In the genomic region with DNA sequence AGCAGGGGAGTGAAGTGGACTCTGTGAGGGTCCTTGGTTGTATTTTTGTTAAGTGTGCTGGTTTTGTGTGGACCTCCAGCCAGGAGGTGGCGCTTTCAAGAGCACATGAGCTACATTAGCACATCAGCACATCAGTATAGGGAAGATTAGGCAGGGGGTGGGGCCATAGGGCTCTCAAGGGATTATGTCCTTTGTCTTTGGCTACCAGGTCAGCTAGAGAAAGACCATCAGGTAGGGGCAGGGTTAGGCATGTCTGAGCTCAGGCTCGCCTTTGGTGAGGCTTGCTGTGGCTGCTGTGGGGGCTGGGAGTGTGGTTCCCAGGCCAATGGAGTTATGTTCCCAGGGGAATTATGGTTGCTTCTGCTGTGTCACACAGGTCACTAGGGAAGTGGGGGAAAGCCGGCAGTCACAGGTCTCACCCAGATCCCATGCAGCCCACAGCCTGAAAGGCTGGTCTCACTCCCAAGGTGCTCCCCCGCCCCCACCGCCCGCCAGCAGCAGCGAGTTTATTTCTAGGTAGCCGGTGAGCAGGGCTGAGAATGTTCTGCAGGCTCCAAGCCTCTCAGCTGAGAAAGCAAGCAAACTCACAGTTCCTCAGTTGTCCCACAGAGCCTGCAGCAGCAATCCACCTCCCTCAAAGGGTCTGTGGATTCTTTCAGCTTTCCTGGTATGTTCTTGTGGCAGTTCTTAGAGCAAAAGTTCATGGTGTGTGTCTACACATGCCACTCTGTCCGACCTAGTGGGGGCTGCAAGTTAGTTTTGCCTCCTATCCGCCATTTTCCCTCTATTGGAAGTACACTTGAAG, we compare ENCODE assay signal across 8 cellular contexts. TPM values are rescaled to one million over a fixed set of nuclear protein-coding genes. Genes with fewer than 3 reads are reported as not detected.
DNase-seq lines count a peak whose midpoint lies in the region; ATAC-seq and TF ChIP-seq lines count a peak whose summit lies in the region.

No MANE protein-coding gene starts in this region.

- no peak overlapping the region for H3K4me2 ChIP-seq in GM23338

- H3K9me2 ChIP-seq in GM23338 (ENCODE audit: insufficient read depth): no peaks in the 10 kb centered on the region

- H3K27me3 ChIP-seq in GM23338 (ENCODE audit: insufficient read depth): no peaks in the 10 kb centered on the region

- 0 out of 2 replicates have a peak, but pooled peaks cover 3% of the 10 kb centered on the region for H3K4me1 ChIP-seq in ES-I3 (ENCODE audit: insufficient read depth, low read length)
- H3K4me1 ChIP-seq in GM23338 (ENCODE audit: insufficient read depth): no peaks in the 10 kb centered on the region

- H3F3A ChIP-seq in GM23338 (replicated peaks; ENCODE audit: low read depth): no peaks in the 10 kb centered on the region

- H3K4me3 ChIP-seq in GM23338 (no peak overlapping the region), lower leg skin (ENCODE audit: low read depth, poor library complexity, severe bottlenecking) (peak overlapping the region; percentile 4)

- WGBS in lower leg skin, 2 donors: 79 to 88% methylated on average over 9 to 10 of the region's 10 CpGs

- no peak overlapping the region for H3K27ac ChIP-seq in GM23338 (ENCODE audit: low read depth)

- H3K4me3 Mint-ChIP-seq in GM23338 (peak overlapping the region; percentile 61; the same call in 2 of the 3 replicates), endothelial cell (ENCODE audit: unreplicated experiment) (no peak overlapping the region)
- H3K4me3 Mint-ChIP-seq in activated T-helper 1 cell treated with anti-CD3 and anti-CD28 coated beads, Interleukin-12 subunit alpha, Interleukin-12 subunit beta, Interleukin-2, Interleukin-4 antibody, amounts not matched to agents 30 ng/mL and 10 ng/mL and 1 ng/mL, durations not matched to agents 14 hours and 24 hours and 36 hours: peak overlapping the region; percentile 81

- H3K9ac ChIP-seq in ES-I3 (ENCODE audit: low read depth, low read length): peak overlapping the region; percentile 52; the same call in 1 of the 2 replicates

- no peaks in the 10 kb centered on the region for H3K79me2 ChIP-seq in GM23338 (replicated peaks; ENCODE audit: insufficient read depth)

- H3K9me3 Mint-ChIP-seq in GM23338: peaks cover 34% of the 10 kb centered on the region
- H3K9me3 Mint-ChIP-seq in activated T-helper 1 cell treated with anti-CD3 and anti-CD28 coated beads, Interleukin-12 subunit alpha, Interleukin-12 subunit beta, Interleukin-2, Interleukin-4 antibody, amounts not matched to agents 30 ng/mL and 10 ng/mL and 1 ng/mL, durations not matched to agents 14 hours and 24 hours and 36 hours: no peaks in the 10 kb centered on the region
- no peaks in the 10 kb centered on the region for H3K9me3 Mint-ChIP-seq in endothelial cell (ENCODE audit: unreplicated experiment)

- ATAC-seq in GM23338 (peak; percentile 94), GM21367 (IDR thresholded peaks at IDR 0.05; ENCODE audit: unreplicated experiment) (no peak)

- H3K27me3 Mint-ChIP-seq in GM23338 (ENCODE audit: insufficient read depth, low read depth, poor library complexity) (peaks cover 2% of the 10 kb centered on the region), endothelial cell (ENCODE audit: unreplicated experiment) (no peaks in the 10 kb centered on the region)
- peaks cover 26% of the 10 kb centered on the region for H3K27me3 Mint-ChIP-seq in activated T-helper 1 cell treated with anti-CD3 and anti-CD28 coated beads, Interleukin-12 subunit alpha, Interleukin-12 subunit beta, Interleukin-2, Interleukin-4 antibody, amounts not matched to agents 30 ng/mL and 10 ng/mL and 1 ng/mL, durations not matched to agents 14 hours and 24 hours and 36 hours (ENCODE audit: insufficient read depth)

- peak; percentile 69 to 71 for TF ChIP-seq CTCF in GM23338 (conservative IDR thresholded peaks at IDR 0.05; ENCODE audit: low read depth in 2 of 2)
- TF ChIP-seq CTCF in lower leg skin (IDR thresholded peaks at IDR 0.05): no peak
- TF ChIP-seq CTCF in endothelial cell (IDR thresholded peaks at IDR 0.05; ENCODE audit: unreplicated experiment): no peak

- intact Hi-C loops in activated T-helper 1 cell treated with anti-CD3 and anti-CD28 coated beads, Interleukin-12 subunit alpha, Interleukin-12 subunit beta, Interleukin-2, Interleukin-4 antibody, amounts not matched to agents 30 ng/mL and 10 ng/mL and 1 ng/mL, durations not matched to agents 14 hours and 24 hours and 36 hours (cut with micrococcal nuclease): loop anchor here (1.0 to 10.0 kb wide), 6 partner anchors 11 to 761 kb away; partner anchors contain the start of genes MRRF, RBM18 and RC3H2
- intact Hi-C loops in lower leg skin (cut with DNase I; ENCODE audit: low total_unique reads): loop anchor here (2.0 to 10.0 kb wide), 2 partner anchors 347 to 521 kb away; no protein-coding TSS in a partner anchor

- H3K36me3 Mint-ChIP-seq in GM23338 (ENCODE audit: low read depth): no peaks in the 10 kb centered on the region
- H3K36me3 Mint-ChIP-seq in activated T-helper 1 cell treated with anti-CD3 and anti-CD28 coated beads, Interleukin-12 subunit alpha, Interleukin-12 subunit beta, Interleukin-2, Interleukin-4 antibody, amounts not matched to agents 30 ng/mL and 10 ng/mL and 1 ng/mL, durations not matched to agents 14 hours and 24 hours and 36 hours (ENCODE audit: low read depth): no peaks in the 10 kb centered on the region
- no peaks in the 10 kb centered on the region for H3K36me3 Mint-ChIP-seq in endothelial cell (ENCODE audit: low read depth, unreplicated experiment)

- TF ChIP-seq POLR2A in lower leg skin (IDR thresholded peaks at IDR 0.05): no peak

- no peaks in the 10 kb centered on the region for H3K9me3 ChIP-seq in ES-I3 (ENCODE audit: control insufficient read depth, insufficient read depth, low read length)

- DNase-seq in GM23338 (ENCODE audit: low spot score) (peak; percentile 84), NCI-H460 (ENCODE audit: extremely low read depth, low read depth) (peak; percentile 64), lower leg skin (ENCODE audit: low spot score in 2 of 2) (no peak), endothelial cell (ENCODE audit: low spot score) (no peak)
- no peak for DNase-seq in activated T-helper 1 cell treated with anti-CD3 and anti-CD28 coated beads, Interleukin-12 subunit alpha, Interleukin-12 subunit beta, Interleukin-2, Interleukin-4 antibody, amounts not matched to agents 30 ng/mL and 10 ng/mL and 1 ng/mL, durations not matched to agents 14 hours and 24 hours and 36 hours (ENCODE audit: low spot score)
- DNase-seq in NK-92 treated with Interleukin-12 subunit alpha and Interleukin-12 subunit beta, amount 100 ng/mL, for 24 hours (lab: John Stamatoyannopoulos, UW): no peak

- no peaks in the 10 kb centered on the region for H4K20me1 ChIP-seq in GM23338 (replicated peaks; ENCODE audit: insufficient read depth)

- peak overlapping the region; percentile 86 for H3K27ac Mint-ChIP-seq in GM23338
- H3K27ac Mint-ChIP-seq in activated T-helper 1 cell treated with anti-CD3 and anti-CD28 coated beads, Interleukin-12 subunit alpha, Interleukin-12 subunit beta, Interleukin-2, Interleukin-4 antibody, amounts not matched to agents 30 ng/mL and 10 ng/mL and 1 ng/mL, durations not matched to agents 14 hours and 24 hours and 36 hours: peak overlapping the region; percentile 80
- no peak overlapping the region for H3K27ac Mint-ChIP-seq in endothelial cell (ENCODE audit: unreplicated experiment)

- H3K4me1 Mint-ChIP-seq in GM23338 (no peaks in the 10 kb centered on the region; the same call in 2 of the 3 replicates), endothelial cell (ENCODE audit: unreplicated experiment) (no peaks in the 10 kb centered on the region)
- H3K4me1 Mint-ChIP-seq in activated T-helper 1 cell treated with anti-CD3 and anti-CD28 coated beads, Interleukin-12 subunit alpha, Interleukin-12 subunit beta, Interleukin-2, Interleukin-4 antibody, amounts not matched to agents 30 ng/mL and 10 ng/mL and 1 ng/mL, durations not matched to agents 14 hours and 24 hours and 36 hours (ENCODE audit: low read depth): peaks cover 17% of the 10 kb centered on the region

- H3K36me3 ChIP-seq in ES-I3 (ENCODE audit: insufficient read depth, low read length) (no peaks in the 10 kb centered on the region), GM23338 (ENCODE audit: insufficient read depth) (no peaks in the 10 kb centered on the region)

- peak overlapping the region; percentile 89 for H2AFZ ChIP-seq in GM23338

TF ChIP-seq in GM23338, 12 proteins besides CTCF, POLR2A, EP300 and RAD21 (continues in another document):
- TF ChIP-seq ZNF331 (CRISPR knock-in tag; IDR thresholded peaks at IDR 0.05; ENCODE audit: low read depth) (no peak), JUNB (IDR thresholded peaks at IDR 0.05; ENCODE audit: unreplicated experiment) (no peak), EZH2 (IDR thresholded peaks at IDR 0.05; ENCODE audit: low read depth, unreplicated experiment) (no peak), NANOG (IDR thresholded peaks at IDR 0.05; ENCODE audit: borderline replicate concordance) (no peak)

RNA-seq across cellular contexts. Expression of gene OR1J1, which starts 13.7 kb away (rescaled TPM):
- total RNA-seq in GM23338 (2014; rRNA removed; shearing (Covaris generic)): not detected in 2 replicates
- polyA plus RNA-seq in GM23338 (2016; fragmentation: Nextera tagmentation; extraction: Ambion mirVana): not detected in 2 replicates
- not detected in 2 replicates for total RNA-seq in NCI-H460 (2014; rRNA removed; shearing (Covaris generic))
- not detected in 2 replicates for polyA plus RNA-seq in NCI-H460 (2014; cell fraction: nucleus; rRNA removed)
- total RNA-seq in activated T-helper 1 cell treated with anti-CD3 and anti-CD28 coated beads, Interleukin-12 subunit alpha, Interleukin-12 subunit beta, Interleukin-2, Interleukin-4 antibody, amounts not matched to agents 30 ng/mL and 10 ng/mL and 1 ng/mL, durations not matched to agents 14 hours and 24 hours and 36 hours: not detected in 2 replicates
- not detected for total RNA-seq in lower leg skin
- not detected for total RNA-seq in endothelial cell (ENCODE audit: unreplicated experiment)

RNA-seq across cellular contexts. Expression of gene OR1J2, which starts 46.6 kb away (rescaled TPM):
- total RNA-seq in GM23338 (2014; rRNA removed; shearing (Covaris generic)): not detected in 2 replicates
- not detected in 2 replicates for polyA plus RNA-seq in GM23338 (2016; fragmentation: Nextera tagmentation; extraction: Ambion mirVana)
- 0.22 TPM in 1 of 2 replicates, not detected in the other for total RNA-seq in NCI-H460 (2014; rRNA removed; shearing (Covaris generic))
- not detected in 2 replicates for polyA plus RNA-seq in NCI-H460 (2014; cell fraction: nucleus; rRNA removed)
- not detected in 2 replicates for total RNA-seq in activated T-helper 1 cell treated with anti-CD3 and anti-CD28 coated beads, Interleukin-12 subunit alpha, Interleukin-12 subunit beta, Interleukin-2, Interleukin-4 antibody, amounts not matched to agents 30 ng/mL and 10 ng/mL and 1 ng/mL, durations not matched to agents 14 hours and 24 hours and 36 hours
- total RNA-seq in lower leg skin (not detected), endothelial cell (ENCODE audit: unreplicated experiment) (not detected)

RNA-seq across cellular contexts. Expression of gene OR1J4, which starts 54.9 kb away (rescaled TPM):
- not detected in 2 replicates for total RNA-seq in GM23338 (2014; rRNA removed; shearing (Covaris generic))
- polyA plus RNA-seq in GM23338 (2016; fragmentation: Nextera tagmentation; extraction: Ambion mirVana): not detected in 2 replicates
- not detected in 2 replicates for total RNA-seq in NCI-H460 (2014; rRNA removed; shearing (Covaris generic))
- not detected in 2 replicates for polyA plus RNA-seq in NCI-H460 (2014; cell fraction: nucleus; rRNA removed)
- total RNA-seq in activated T-helper 1 cell treated with anti-CD3 and anti-CD28 coated beads, Interleukin-12 subunit alpha, Interleukin-12 subunit beta, Interleukin-2, Interleukin-4 antibody, amounts not matched to agents 30 ng/mL and 10 ng/mL and 1 ng/mL, durations not matched to agents 14 hours and 24 hours and 36 hours: not detected in 2 replicates
- total RNA-seq in lower leg skin (under 1 TPM in 1 of 4 donors, not detected in 3; 0.29 TPM), endothelial cell (ENCODE audit: unreplicated experiment) (not detected)

Comparison
In these comparisons a context has a peak if more than half of its experiments do, and no peak if none do; other contexts are left out.
1. DNase-seq: peak in GM23338 (single experiment) and NCI-H460 (single experiment); none in activated T-helper 1 cell treated with anti-CD3 and anti-CD28 coated beads, Interleukin-12 subunit alpha, Interleukin-12 subunit beta, Interleukin-2, Interleukin-4 antibody, amounts not matched to agents 30 ng/mL and 10 ng/mL and 1 ng/mL, durations not matched to agents 14 hours and 24 hours and 36 hours (single experiment), lower leg skin (0 of 2), endothelial cell (single experiment) and NK-92 treated with Interleukin-12 subunit alpha and Interleukin-12 subunit beta, amount 100 ng/mL, for 24 hours (single experiment).
2. CTCF ChIP-seq: peak in GM23338 (2 of 2); none in lower leg skin (0 of 3) and endothelial cell (single experiment).